Comparison of ENCODE assay signal across 1 cellular context in the genomic region with DNA sequence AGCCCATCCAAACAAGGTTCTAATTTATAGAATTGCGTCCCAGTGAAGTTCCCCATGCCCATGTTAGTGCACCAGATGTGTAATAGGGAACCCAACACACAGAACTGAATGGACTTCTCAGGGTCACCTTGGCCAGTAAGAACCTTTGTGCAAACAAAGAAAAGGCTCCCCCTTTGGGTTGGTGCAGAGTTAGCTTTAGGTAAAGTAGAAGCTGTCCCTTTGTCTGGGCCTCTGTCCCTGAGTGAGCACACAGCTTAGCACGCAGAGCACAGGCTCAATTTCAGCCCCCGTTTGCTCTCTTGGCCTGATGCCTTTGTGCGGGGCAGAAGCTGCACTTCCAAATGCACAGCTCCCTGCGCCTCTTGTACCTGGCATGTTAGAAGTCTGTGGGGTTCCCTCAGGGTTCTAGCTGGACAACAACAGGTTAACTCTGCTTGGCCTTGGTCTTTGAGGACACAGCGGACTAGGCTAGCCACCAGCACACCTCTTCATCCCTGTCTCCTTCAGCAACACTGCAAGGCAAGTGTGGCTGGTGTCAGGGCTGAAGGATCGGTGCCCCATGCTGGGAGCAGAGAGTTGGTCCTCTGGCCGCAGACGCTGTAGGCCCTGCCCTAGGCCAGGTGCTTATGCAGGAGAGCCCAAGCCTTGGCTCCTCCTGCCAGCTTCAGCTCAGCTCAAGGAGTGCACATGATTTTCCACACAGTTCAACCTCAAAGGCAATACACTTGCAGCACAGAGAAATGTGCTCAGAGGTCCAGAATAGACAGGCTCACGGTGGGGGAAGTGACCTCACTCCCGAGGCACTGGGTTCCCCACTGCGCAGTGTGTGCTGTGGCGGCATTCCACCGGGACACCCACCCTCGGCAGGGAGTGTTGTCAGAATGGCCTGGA.
TF ChIP-seq lines count a peak whose summit lies in the region.

No MANE protein-coding gene starts in this region.

TF ChIP-seq in HepG2, 621 proteins besides CTCF, POLR2A, EP300 and RAD21 (continued from another document):
- TF ChIP-seq, protein P1, sequence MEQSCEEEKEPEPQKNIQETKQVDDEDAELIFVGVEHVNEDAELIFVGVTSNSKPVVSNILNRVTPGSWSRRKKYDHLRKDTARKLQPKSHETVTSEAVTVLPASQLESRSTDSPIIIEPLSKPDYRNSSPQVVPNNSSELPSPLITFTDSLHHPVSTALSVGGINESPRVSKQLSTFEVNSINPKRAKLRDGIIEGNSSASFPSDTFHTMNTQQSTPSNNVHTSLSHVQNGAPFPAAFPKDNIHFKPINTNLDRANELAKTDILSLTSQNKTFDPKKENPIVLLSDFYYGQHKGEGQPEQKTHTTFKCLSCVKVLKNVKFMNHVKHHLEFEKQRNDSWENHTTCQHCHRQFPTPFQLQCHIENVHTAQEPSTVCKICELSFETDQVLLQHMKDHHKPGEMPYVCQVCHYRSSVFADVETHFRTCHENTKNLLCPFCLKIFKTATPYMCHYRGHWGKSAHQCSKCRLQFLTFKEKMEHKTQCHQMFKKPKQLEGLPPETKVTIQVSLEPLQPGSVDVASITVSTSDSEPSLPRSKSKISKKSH (CRISPR knock-in tag; IDR thresholded peaks at IDR 0.05; ENCODE audit: borderline replicate concordance), result peak; percentile 33; the same call in 1 of the 2 replicates
- no peak for TF ChIP-seq ZNF713 (CRISPR knock-in tag; IDR thresholded peaks at IDR 0.05)
- TF ChIP-seq ZNF652 (CRISPR knock-in tag; IDR thresholded peaks at IDR 0.05; ENCODE audit: borderline replicate concordance, low read depth), result peak; percentile 70; the same call in 1 of the 2 replicates
- TF ChIP-seq SOX5 (CRISPR knock-in tag; IDR thresholded peaks at IDR 0.05; ENCODE audit: borderline replicate concordance), result 0 out of 2 replicates have a peak, but pooled peaks have one; percentile 11
- no peak for TF ChIP-seq ZKSCAN5 (CRISPR knock-in tag; IDR thresholded peaks at IDR 0.05)
- no peak for TF ChIP-seq PHF21A (CRISPR knock-in tag; IDR thresholded peaks at IDR 0.05)
- TF ChIP-seq ZBTB7B (CRISPR knock-in tag; IDR thresholded peaks at IDR 0.05), result 0 out of 2 replicates have a peak, but pooled peaks have one; percentile 9
- TF ChIP-seq NFYC (CRISPR knock-in tag; IDR thresholded peaks at IDR 0.05), result no peak
